ENCODE assay signal across 22 cellular contexts in the genomic region with DNA sequence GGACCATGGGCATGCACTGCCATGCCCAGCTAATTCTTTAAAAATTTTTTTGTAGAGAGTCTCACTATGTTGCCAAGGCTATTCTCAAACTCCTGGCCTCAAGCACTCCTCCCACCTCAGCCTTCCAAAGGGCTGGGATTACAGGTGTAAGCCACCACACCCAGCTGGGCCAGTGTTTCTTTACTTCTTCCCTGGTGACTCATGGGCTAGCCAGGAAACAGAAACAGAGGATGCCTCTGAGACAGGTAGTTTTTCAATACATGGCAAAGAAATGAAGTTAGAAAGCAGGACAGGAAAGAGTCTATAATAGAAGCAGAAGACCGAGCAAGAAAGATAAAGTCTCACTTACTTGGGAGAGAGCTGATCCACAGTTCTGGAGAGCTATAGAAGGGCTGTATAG. TPM values are rescaled to one million over a fixed set of nuclear protein-coding genes. Genes with fewer than 3 reads are reported as not detected.
DNase-seq lines count a peak whose midpoint lies in the region; ATAC-seq and TF ChIP-seq lines count a peak whose summit lies in the region.
"Had no signal": no experiment of that assay in that cellular context is flagged by ENCODE, and none has a peak within 500 bp of the region (broad histone marks: within the 10 kb centered on the region; RNA-seq: fewer than 3 reads in every experiment).

No MANE protein-coding gene starts in this region.

- ATAC-seq in effector memory CD8-positive, alpha-beta T cell (replicated peaks), result no peak
- ATAC-seq: SK-N-SH treated with all-trans-retinoic acid at 6 μM for 48 hours had no signal

- no peak overlapping the region for H3K27ac Mint-ChIP-seq in CD8-positive, alpha-beta memory T cell
- no peak overlapping the region for H3K27ac Mint-ChIP-seq in effector memory CD8-positive, alpha-beta T cell
- H3K27ac Mint-ChIP-seq: CD4-positive, CD25-positive, alpha-beta regulatory T cell had no signal

- POLR2A ChIA-PET in CD8-positive, alpha-beta memory T cell (lab: Charles Lee), result no interaction called here

- TF ChIP-seq EP300 in stomach (IDR thresholded peaks at IDR 0.05), result no peak

- H3K4me1 ChIP-seq in Peyer's patch (peaks cover 0 to 32% (median 2%) of the 10 kb centered on the region in 4 donors), stomach (peaks cover 19 to 46% (median 37%) of the 10 kb centered on the region in 4 donors)
- H3K4me1 ChIP-seq in CD8-positive, alpha-beta memory T cell (ENCODE audit: insufficient read depth, low read length), result no peaks in the 10 kb centered on the region

- no peaks in the 10 kb centered on the region for H3K9me3 ChIP-seq in Peyer's patch
- no peaks in the 10 kb centered on the region for H3K9me3 ChIP-seq in stomach
- no peaks in the 10 kb centered on the region for H3K9me3 ChIP-seq in CD8-positive, alpha-beta memory T cell (ENCODE audit: low read length)

- H3K4me3 Mint-ChIP-seq in CD8-positive, alpha-beta memory T cell, result no peak overlapping the region
- no peak overlapping the region for H3K4me3 Mint-ChIP-seq in effector memory CD8-positive, alpha-beta T cell
- H3K4me3 Mint-ChIP-seq: CD4-positive, CD25-positive, alpha-beta regulatory T cell had no signal

- no peak for TF ChIP-seq POLR2A in Peyer's patch (IDR thresholded peaks at IDR 0.05)
- no peak for TF ChIP-seq POLR2A in stomach (IDR thresholded peaks at IDR 0.05)

- 0 to 56% (median 45%) methylated on average over 1 of the region's 1 CpG for WGBS in stomach, 5 donors

- H3K9me3 Mint-ChIP-seq in CD8-positive, alpha-beta memory T cell, result peaks cover 0 to 2% (median 0%) of the 10 kb centered on the region in 5 donors
- H3K9me3 Mint-ChIP-seq in effector memory CD8-positive, alpha-beta T cell, result no peaks in the 10 kb centered on the region
- H3K9me3 Mint-ChIP-seq: CD4-positive, CD25-positive, alpha-beta regulatory T cell had no signal

- no peaks in the 10 kb centered on the region for H3K4me1 Mint-ChIP-seq in CD8-positive, alpha-beta memory T cell
- peaks cover 0 to 7% of the 10 kb centered on the region in 2 donors for H3K4me1 Mint-ChIP-seq in effector memory CD8-positive, alpha-beta T cell (ENCODE audit: low read depth in 2 of 2)
- H3K4me1 Mint-ChIP-seq: CD4-positive, CD25-positive, alpha-beta regulatory T cell had no signal

- intact Hi-C loops in stomach (cut with DNase I; ENCODE audit: low total_unique reads), result no loop called here

- CTCF ChIA-PET in CD8-positive, alpha-beta memory T cell (lab: Charles Lee), result interaction anchor here (3.0 kb wide), 1 partner anchor 31 kb away, joined by 9 read pairs; no protein-coding TSS in a partner anchor

- H3K27me3 Mint-ChIP-seq in CD8-positive, alpha-beta memory T cell, result peaks cover 22 to 27% of the 10 kb centered on the region in 2 donors
- H3K27me3 Mint-ChIP-seq in effector memory CD8-positive, alpha-beta T cell, result peaks cover 58 to 59% of the 10 kb centered on the region in 2 donors

- TF ChIP-seq CTCF in Peyer's patch (IDR thresholded peaks at IDR 0.05) (no peak), stomach (IDR thresholded peaks at IDR 0.05) (no peak)

- H3K36me3 ChIP-seq in Peyer's patch (peaks cover 0 to 46% (median 0%) of the 10 kb centered on the region in 3 donors), stomach (peaks cover 4 to 75% (median 42%) of the 10 kb centered on the region in 4 donors)
- H3K36me3 ChIP-seq in CD8-positive, alpha-beta memory T cell (ENCODE audit: insufficient read depth, low read length), result no peaks in the 10 kb centered on the region

- H3K27me3 ChIP-seq in Peyer's patch (no peaks in the 10 kb centered on the region), stomach (no peaks in the 10 kb centered on the region)
- H3K27me3 ChIP-seq in CD8-positive, alpha-beta memory T cell (ENCODE audit: insufficient read depth, low read length, poor library complexity, severe bottlenecking), result no peaks in the 10 kb centered on the region

- H3K36me3 Mint-ChIP-seq in CD8-positive, alpha-beta memory T cell, result peaks cover 11 to 32% (median 19%) of the 10 kb centered on the region in 3 donors
- no peaks in the 10 kb centered on the region for H3K36me3 Mint-ChIP-seq in effector memory CD8-positive, alpha-beta T cell (ENCODE audit: insufficient read depth)

- H3K27ac ChIP-seq in Peyer's patch (peak overlapping the region in 3 of 4 donors; percentile 54 to 88 (median 74)), epithelial cell of prostate (peak overlapping the region; percentile 63), stomach (peak overlapping the region; percentile 24 to 65 (median 61))
- H3K27ac ChIP-seq in CD8-positive, alpha-beta memory T cell (ENCODE audit: low read depth, low read length), result no peak overlapping the region

- peak in 1 of 3 donors; percentile 80 for DNase-seq in Peyer's patch
- no peak for DNase-seq in epithelial cell of prostate (ENCODE audit: low read depth, low spot score)
- peak; percentile 50 for DNase-seq in kidney tubule cell (ENCODE audit: low spot score)
- DNase-seq in stomach, result peak; percentile 38
- DNase-seq in CD8-positive, alpha-beta memory T cell, result no peak
- DNase-seq in NCI-H1417 treated with DMSO at 0.1 percent for 48 hours (lab: John Stamatoyannopoulos, UW), result no peak
- DNase-seq in retina, result no peak
- no peak for DNase-seq in effector memory CD8-positive, alpha-beta T cell
- DNase-seq: CD4-positive, CD25-positive, alpha-beta regulatory T cell; COR-L47; DMS153; EL; GF-D8; NCI-H1092 treated with DMSO at 0.1 percent for 48 hours; NCI-H146; NCI-H2029; NCI-H2227 treated with DMSO at 0.1 percent for 48 hours; NCI-H510A treated with DMSO at 0.1 percent for 48 hours; NCI-H748 treated with DMSO at 0.1 percent for 48 hours had no signal

- no peak overlapping the region for H3K4me3 ChIP-seq in Peyer's patch
- H3K4me3 ChIP-seq in stomach, result no peak overlapping the region
- no peak overlapping the region for H3K4me3 ChIP-seq in CD8-positive, alpha-beta memory T cell (ENCODE audit: low read length)

RNA-seq across cellular contexts. Expression of a gene that starts 7.6 kb away (rescaled TPM):
- 1 to 10 TPM in 3 of 4 donors, under 1 TPM in 1; 0.83 to 1.9 (median 1.8) TPM for total RNA-seq in Peyer's patch
- 1 to 10 TPM in 2 of 5 donors, under 1 TPM in 2, not detected in 1; 0.72 to 3.6 (median 2.0) TPM for total RNA-seq in stomach
- polyA plus RNA-seq in stomach, result 1 to 10 TPM; 1.3 to 1.8 (median 1.5) TPM
- 1 to 10 TPM; 2.2 TPM for total RNA-seq in CD8-positive, alpha-beta memory T cell
- 0.35 TPM for polyA plus RNA-seq in CD8-positive, alpha-beta memory T cell

RNA-seq across cellular contexts. Expression of a gene that starts 14.0 kb away (rescaled TPM):
- total RNA-seq in Peyer's patch (10 to 100 TPM in 3 of 4 donors, 1 to 10 TPM in 1; 9.9 to 66.4 (median 52.2) TPM), stomach (10 to 100 TPM; 11.6 to 64.8 (median 33.5) TPM)
- 10 to 100 TPM; 19.5 to 27.8 (median 25.2) TPM for polyA plus RNA-seq in stomach
- 1 to 10 TPM; 1.2 TPM for total RNA-seq in CD8-positive, alpha-beta memory T cell
- polyA plus RNA-seq in CD8-positive, alpha-beta memory T cell, result 1.0 TPM
- total RNA-seq: LHCN-M2 had no signal

RNA-seq across cellular contexts. Expression of a gene that starts 35.9 kb away (rescaled TPM):
- total RNA-seq in Peyer's patch (10 to 100 TPM in 1 of 4 donors, 1 to 10 TPM in 3; 3.5 to 14.9 (median 6.3) TPM), stomach (10 to 100 TPM in 1 of 5 donors, 1 to 10 TPM in 4; 1.4 to 10.6 (median 3.1) TPM)
- 1 to 10 TPM; 1.1 to 2.1 (median 1.9) TPM for polyA plus RNA-seq in stomach
- 10 to 100 TPM; 14.9 to 15.2 TPM for total RNA-seq in CD8-positive, alpha-beta memory T cell
- 4.9 TPM for polyA plus RNA-seq in CD8-positive, alpha-beta memory T cell

RNA-seq across cellular contexts. Expression of a gene that starts 36.1 kb away (rescaled TPM):
- total RNA-seq in Peyer's patch (100 to 1,000 TPM in 1 of 4 donors, 10 to 100 TPM in 1, 1 to 10 TPM in 2; 7.4 to 102 (median 10.8) TPM), stomach (1 to 10 TPM in 4 of 5 donors, not detected in 1; 2.2 to 9.6 (median 3.4) TPM)
- 1 to 10 TPM; 2.2 to 6.7 (median 2.6) TPM for polyA plus RNA-seq in stomach
- total RNA-seq in CD8-positive, alpha-beta memory T cell, result 100 to 1,000 TPM; 193 to 209 TPM
- polyA plus RNA-seq in CD8-positive, alpha-beta memory T cell, result 414 TPM
- total RNA-seq: LHCN-M2 had no signal
- polyA plus RNA-seq: BJ had no signal

Comparison
In these comparisons a context has a peak if more than half of its experiments do, and no peak if none do; other contexts are left out.
1. DNase-seq: peak in kidney tubule cell (single experiment) and stomach (single experiment); none in epithelial cell of prostate (single experiment), CD8-positive, alpha-beta memory T cell (0 of 5), NCI-H1417 treated with DMSO at 0.1 percent for 48 hours (single experiment), retina (single experiment) and effector memory CD8-positive, alpha-beta T cell (0 of 3).
2. RNA of a gene that starts 14.0 kb away (total RNA-seq): 9.9 to 66.4 TPM in Peyer's patch and 11.6 to 64.8 TPM in stomach; 1.2 TPM in CD8-positive, alpha-beta memory T cell; every median in the first group is over 4 times any median in the second.